In the genomic region with DNA sequence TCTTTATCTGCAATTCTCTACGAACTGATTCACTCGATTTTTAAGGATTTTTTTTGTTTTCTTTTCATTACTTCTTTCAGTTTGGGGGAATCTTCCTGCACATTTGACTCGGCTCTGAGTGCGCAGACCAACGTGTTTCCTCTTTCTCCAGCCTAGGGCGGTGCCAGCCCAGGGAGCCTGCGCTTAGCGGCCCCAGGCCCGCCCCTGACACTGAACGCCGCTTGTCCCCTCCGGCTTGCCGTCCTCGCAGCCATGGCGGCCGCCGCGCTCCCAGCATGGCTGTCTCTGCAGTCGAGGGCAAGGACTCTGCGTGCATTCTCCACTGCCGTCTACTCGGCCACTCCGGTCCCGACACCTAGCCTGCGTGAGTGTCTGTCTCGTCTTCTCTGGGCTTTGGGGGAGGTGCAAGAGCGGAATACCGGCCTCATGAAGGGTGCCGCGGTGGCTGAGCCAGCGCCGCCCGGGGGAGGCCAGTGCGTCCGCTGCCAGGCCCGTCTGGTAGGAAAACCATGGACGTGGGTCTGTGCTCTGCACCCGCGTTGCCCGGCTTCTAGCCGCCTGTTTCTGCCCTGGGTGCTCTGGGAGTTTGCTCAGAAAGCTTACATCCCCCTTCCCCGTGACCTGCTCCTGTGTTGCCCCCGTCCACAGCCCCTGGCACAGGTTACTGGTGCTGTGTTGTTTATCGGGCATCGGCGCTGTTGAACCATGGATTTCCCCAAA, we compare ENCODE assay signal across 8 cellular contexts. TPM values are rescaled to one million over a fixed set of nuclear protein-coding genes. Genes with fewer than 3 reads are reported as not detected.
A peak's percentile ranks its signal among the peaks of the same experiment; 100 is the strongest.
DNase-seq lines count a peak whose midpoint lies in the region; TF ChIP-seq lines count a peak whose summit lies in the region.

A gene (plus strand): TSS at position 241 of the 720 bp plus-strand sequence. CDS start 12 bp downstream, at position 253.

- H3K36me3 ChIP-seq in HAP-1 (replicated peaks) = peaks cover 5% of the 10 kb centered on the region; the same call in 1 of the 2 replicates
- peaks cover 22% of the 10 kb centered on the region for H3K36me3 ChIP-seq in MG63
- H3K36me3 ChIP-seq in SJSA1 = peaks cover 10% of the 10 kb centered on the region
- no peaks in the 10 kb centered on the region for H3K36me3 ChIP-seq in neutrophil

- H3K4me1 ChIP-seq in HAP-1 (peaks cover 8% of the 10 kb centered on the region), SJSA1 (replicated peaks) (peaks cover 5% of the 10 kb centered on the region), neutrophil (ENCODE audit: control insufficient read depth in 1 of 2, insufficient read depth in 1 of 2, low read depth in 1 of 2, low read length in 1 of 2) (peaks cover 13 to 20% of the 10 kb centered on the region in 2 experiments)

- in situ Hi-C loops in HAP-1 (cut with MboI; ENCODE audit: low sequenced_read_pairs) = no loop called here

- DNase-seq in GF-D8 (lab: John Stamatoyannopoulos, UW) (peak; percentile 75), HAP-1 (ENCODE audit: low spot score in 2 of 2) (peak; percentile 79 to 92), MG63 (peak; percentile 97), SJSA1 (ENCODE audit: low read depth in 1 of 2, low spot score in 2 of 2) (peak; percentile 91), foreskin melanocyte (peak; percentile 87)
- peak; percentile 73 to 88 (median 78) for DNase-seq in activated naive CD4-positive, alpha-beta T cell (lab: John Stamatoyannopoulos, UW)

- H3K4me3 ChIP-seq in HAP-1 (peak within 1 kb of the TSS; percentile 85), MG63 (peak within 1 kb of the TSS; percentile 79), SJSA1 (peak within 1 kb of the TSS; percentile 74), neutrophil (ENCODE audit: low read depth in 1 of 2, low read length in 1 of 2) (peak within 1 kb of the TSS; percentile 64 to 83)

- TF ChIP-seq CTCF in neutrophil (IDR thresholded peaks at IDR 0.05) = no peak
- no peak for TF ChIP-seq CTCF in subcutaneous adipose tissue (IDR thresholded peaks at IDR 0.05; ENCODE audit: low read depth)

- H3K9me3 ChIP-seq in HAP-1 (no peaks in the 10 kb centered on the region), MG63 (no peaks in the 10 kb centered on the region), SJSA1 (replicated peaks) (no peaks in the 10 kb centered on the region), neutrophil (no peaks in the 10 kb centered on the region)

- H3K27me3 ChIP-seq in HAP-1 (ENCODE audit: low read depth) (no peaks in the 10 kb centered on the region), MG63 (no peaks in the 10 kb centered on the region), SJSA1 (replicated peaks) (no peaks in the 10 kb centered on the region), neutrophil (no peaks in the 10 kb centered on the region)

- H3K27ac ChIP-seq in SJSA1 (peak within 1 kb of the TSS; percentile 44), neutrophil (peak within 1 kb of the TSS; percentile 65)

RNA-seq across cellular contexts. Expression of the gene that starts here (rescaled TPM):
- 78.8 and 88.8 TPM in 2 replicates for total RNA-seq in MG63 (2014; rRNA removed; shearing (Covaris generic); ENCODE audit: low replicate concordance)
- total RNA-seq in SJSA1 (2014; rRNA removed; shearing (Covaris generic)) = 97.0 and 98.7 TPM in 2 replicates
- total RNA-seq in subcutaneous adipose tissue = 10 to 100 TPM; 27.5 to 50.7 (median 36.8) TPM

Comparison
In these comparisons a context has a peak if more than half of its experiments do, and no peak if none do; other contexts are left out.
1. Peak in every context shown above with its lines: DNase-seq, H3K4me3 ChIP-seq and H3K27ac ChIP-seq.